38 cellular contexts compared by ENCODE assay signal in genomic region chr1:43252225-43252624, GRCh38. TPM values are rescaled to one million over a fixed set of nuclear protein-coding genes. Genes with fewer than 3 reads are reported as not detected.
"Had no signal": no experiment of that assay in that cellular context is flagged by ENCODE, and none has a peak within 500 bp of the region (broad histone marks: within the 10 kb centered on the region; RNA-seq: fewer than 3 reads in every experiment).

No MANE protein-coding gene starts in this region.

- H3K36me3 ChIP-seq: MG63 had no signal

- H3K27ac ChIP-seq: KMS-11 had no signal

- H3K9ac ChIP-seq: KMS-11 had no signal

- H3K4me3 ChIP-seq: MG63 had no signal

- H3K4me2 ChIP-seq: KMS-11 had no signal

- DNase-seq: Karpas-422, Kasumi-1, MG63, MM.1S, MV-4-11, NCI-H1048, NCI-H1092, NCI-H1092 treated with DMSO at 0.1 percent for 48 hours, NCI-H1105, NCI-H1105 treated with DMSO at 0.1 percent for 48 hours, NCI-H1417, NCI-H1417 treated with DMSO at 0.1 percent for 48 hours, NCI-H1436, NCI-H1436 treated with DMSO at 0.1 percent for 48 hours, NCI-H146, NCI-H1694, NCI-H1694 treated with DMSO at 0.1 percent for 48 hours, NCI-H187, NCI-H187 treated with DMSO at 0.1 percent for 48 hours, NCI-H1930, NCI-H2029, NCI-H2029 treated with DMSO at 0.1 percent for 48 hours, NCI-H2081, NCI-H2081 treated with DMSO at 0.1 percent for 48 hours, NCI-H2107, NCI-H2171, NCI-H2171 treated with DMSO at 0.1 percent for 48 hours, NCI-H2227 treated with DMSO at 0.1 percent for 48 hours, NCI-H226, NCI-H345, NCI-H446, NCI-H446 treated with DMSO at 0.1 percent for 48 hours, NCI-H510A had no signal

- H3K27me3 ChIP-seq: MG63 had no signal

RNA-seq across cellular contexts. Expression of gene TMEM125, which starts 17.6 kb away (rescaled TPM):
- total RNA-seq: LHCN-M2, M059J, NCI-H460 had no signal

RNA-seq across cellular contexts. Expression of gene C1orf210, which starts 33.2 kb away (rescaled TPM):
- total RNA-seq: LHCN-M2, M059J had no signal

RNA-seq across cellular contexts. Expression of gene TIE1, which starts 48.6 kb away (rescaled TPM):
- total RNA-seq: MCF 10A, NCI-H460 had no signal
